1 cellular context compared by ENCODE assay signal in genomic region chr1:58904299-58905125, GRCh38.
TF ChIP-seq lines count a peak whose summit lies in the region.

No MANE protein-coding gene starts in this region.

TF ChIP-seq in HepG2, 621 proteins besides CTCF, POLR2A, EP300 and RAD21 (continued from another document):
- TF ChIP-seq, protein P1, sequence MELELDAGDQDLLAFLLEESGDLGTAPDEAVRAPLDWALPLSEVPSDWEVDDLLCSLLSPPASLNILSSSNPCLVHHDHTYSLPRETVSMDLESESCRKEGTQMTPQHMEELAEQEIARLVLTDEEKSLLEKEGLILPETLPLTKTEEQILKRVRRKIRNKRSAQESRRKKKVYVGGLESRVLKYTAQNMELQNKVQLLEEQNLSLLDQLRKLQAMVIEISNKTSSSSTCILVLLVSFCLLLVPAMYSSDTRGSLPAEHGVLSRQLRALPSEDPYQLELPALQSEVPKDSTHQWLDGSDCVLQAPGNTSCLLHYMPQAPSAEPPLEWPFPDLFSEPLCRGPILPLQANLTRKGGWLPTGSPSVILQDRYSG (CRISPR knock-in tag; IDR thresholded peaks at IDR 0.05): no peak
- TF ChIP-seq PPARG (CRISPR knock-in tag; conservative IDR thresholded peaks at IDR 0.05) (0 out of 2 replicates have a peak, but pooled peaks have one; percentile 6), MZF1 (CRISPR knock-in tag; IDR thresholded peaks at IDR 0.05; ENCODE audit: borderline replicate concordance) (no peak), MTA3 (CRISPR knock-in tag; IDR thresholded peaks at IDR 0.05) (no peak), PHB2 (IDR thresholded peaks at IDR 0.05; ENCODE audit: partially characterized antibody) (no peak), ADNP (CRISPR knock-in tag; IDR thresholded peaks at IDR 0.05) (peak; percentile 73; the same call in 1 of the 2 replicates), ELF3 (CRISPR knock-in tag; IDR thresholded peaks at IDR 0.05) (0 out of 2 replicates have a peak, but pooled peaks have one; percentile 1), RCOR2 (CRISPR knock-in tag; IDR thresholded peaks at IDR 0.05) (peak; percentile 89; the same call in 1 of the 2 replicates), GATAD2A (CRISPR knock-in tag; IDR thresholded peaks at IDR 0.05) (no peak), CHD2 (IDR thresholded peaks at IDR 0.05; ENCODE audit: low read depth, low read length) (no peak), ZBTB37 (CRISPR knock-in tag; IDR thresholded peaks at IDR 0.05) (no peak), NR2C2 (CRISPR knock-in tag; IDR thresholded peaks at IDR 0.05; ENCODE audit: borderline replicate concordance) (no peak), TERF1 (CRISPR knock-in tag; IDR thresholded peaks at IDR 0.05) (no peak), ZMYM3 (CRISPR knock-in tag; IDR thresholded peaks at IDR 0.05) (peak; percentile 86; the same call in 1 of the 2 replicates), ZMAT5 (CRISPR knock-in tag; IDR thresholded peaks at IDR 0.05; ENCODE audit: borderline replicate concordance, low read depth) (no peak), FOXJ3 (CRISPR knock-in tag; IDR thresholded peaks at IDR 0.05; ENCODE audit: borderline replicate concordance) (no peak), KDM1A (CRISPR knock-in tag; IDR thresholded peaks at IDR 0.05) (peak; percentile 98), KDM6A (CRISPR knock-in tag; IDR thresholded peaks at IDR 0.05; ENCODE audit: low read depth) (no peak), ZNF124 (CRISPR knock-in tag; IDR thresholded peaks at IDR 0.05) (no peak), ZNF570 (CRISPR knock-in tag; IDR thresholded peaks at IDR 0.05; ENCODE audit: borderline replicate concordance) (no peak), CBX1 (IDR thresholded peaks at IDR 0.05; ENCODE audit: low read depth) (no peak), CENPX (CRISPR knock-in tag; IDR thresholded peaks at IDR 0.05) (no peak), ZNF749 (CRISPR knock-in tag; IDR thresholded peaks at IDR 0.05; ENCODE audit: borderline replicate concordance) (0 out of 2 replicates have a peak, but pooled peaks have one; percentile 12), CHD4 (IDR thresholded peaks at IDR 0.05; ENCODE audit: borderline replicate concordance, low read length) (peak; percentile 91; the same call in 1 of the 2 replicates), FOXM1 (CRISPR knock-in tag; IDR thresholded peaks at IDR 0.05) (no peak), ZNF234 (CRISPR knock-in tag; conservative IDR thresholded peaks at IDR 0.05) (no peak), ZSCAN21 (CRISPR knock-in tag; IDR thresholded peaks at IDR 0.05; ENCODE audit: borderline replicate concordance) (no peak), ZNF605 (CRISPR knock-in tag; IDR thresholded peaks at IDR 0.05) (no peak), ZNF710 (CRISPR knock-in tag; IDR thresholded peaks at IDR 0.05; ENCODE audit: borderline replicate concordance) (no peak), IRF9 (CRISPR knock-in tag; IDR thresholded peaks at IDR 0.05; ENCODE audit: borderline replicate concordance) (no peak), ZNF709 (CRISPR knock-in tag; IDR thresholded peaks at IDR 0.05) (no peak), ARNTL (CRISPR knock-in tag; IDR thresholded peaks at IDR 0.05) (no peak)
- TF ChIP-seq, protein P2, sequence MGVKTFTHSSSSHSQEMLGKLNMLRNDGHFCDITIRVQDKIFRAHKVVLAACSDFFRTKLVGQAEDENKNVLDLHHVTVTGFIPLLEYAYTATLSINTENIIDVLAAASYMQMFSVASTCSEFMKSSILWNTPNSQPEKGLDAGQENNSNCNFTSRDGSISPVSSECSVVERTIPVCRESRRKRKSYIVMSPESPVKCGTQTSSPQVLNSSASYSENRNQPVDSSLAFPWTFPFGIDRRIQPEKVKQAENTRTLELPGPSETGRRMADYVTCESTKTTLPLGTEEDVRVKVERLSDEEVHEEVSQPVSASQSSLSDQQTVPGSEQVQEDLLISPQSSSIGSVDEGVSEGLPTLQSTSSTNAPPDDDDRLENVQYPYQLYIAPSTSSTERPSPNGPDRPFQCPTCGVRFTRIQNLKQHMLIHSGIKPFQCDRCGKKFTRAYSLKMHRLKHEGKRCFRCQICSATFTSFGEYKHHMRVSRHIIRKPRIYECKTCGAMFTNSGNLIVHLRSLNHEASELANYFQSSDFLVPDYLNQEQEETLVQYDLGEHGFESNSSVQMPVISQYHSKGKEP (CRISPR knock-in tag; IDR thresholded peaks at IDR 0.05): no peak
- TF ChIP-seq, protein P3, sequence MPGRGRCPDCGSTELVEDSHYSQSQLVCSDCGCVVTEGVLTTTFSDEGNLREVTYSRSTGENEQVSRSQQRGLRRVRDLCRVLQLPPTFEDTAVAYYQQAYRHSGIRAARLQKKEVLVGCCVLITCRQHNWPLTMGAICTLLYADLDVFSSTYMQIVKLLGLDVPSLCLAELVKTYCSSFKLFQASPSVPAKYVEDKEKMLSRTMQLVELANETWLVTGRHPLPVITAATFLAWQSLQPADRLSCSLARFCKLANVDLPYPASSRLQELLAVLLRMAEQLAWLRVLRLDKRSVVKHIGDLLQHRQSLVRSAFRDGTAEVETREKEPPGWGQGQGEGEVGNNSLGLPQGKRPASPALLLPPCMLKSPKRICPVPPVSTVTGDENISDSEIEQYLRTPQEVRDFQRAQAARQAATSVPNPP (CRISPR knock-in tag; IDR thresholded peaks at IDR 0.05): no peak
